39 cellular contexts compared by ENCODE assay signal in the genomic region with DNA sequence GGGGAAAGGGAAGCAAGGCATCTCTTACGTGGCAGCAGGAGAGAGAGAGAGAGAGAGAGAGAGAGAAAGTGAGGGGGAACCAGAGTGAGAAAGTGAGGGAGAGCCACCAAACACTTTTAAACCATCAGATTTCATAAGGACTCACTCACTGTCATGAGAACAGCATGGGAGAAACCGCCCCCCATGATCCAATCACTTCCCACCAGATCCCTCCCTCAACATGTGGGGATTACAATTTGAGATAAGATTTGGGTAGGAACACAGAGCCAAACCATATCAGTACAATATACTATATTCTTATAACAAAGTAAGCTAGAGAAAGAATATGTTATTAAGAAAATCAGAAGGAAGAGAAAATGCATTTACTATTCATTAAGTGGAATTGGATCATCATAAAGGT.
"Had no signal": no experiment of that assay in that cellular context is flagged by ENCODE, and none has a peak within 500 bp of the region (broad histone marks: within the 10 kb centered on the region; RNA-seq: fewer than 3 reads in every experiment).

No MANE protein-coding gene starts in this region.

- H3K36me3 ChIP-seq: adrenal gland, ascending aorta, brain microvascular endothelial cell, breast epithelium, cardiac muscle cell had no signal

- H3K36me3 Mint-ChIP-seq: activated naive CD4-positive, alpha-beta T cell treated with anti-CD3 and anti-CD28 coated beads, Interleukin-2, amount 10 ng/mL, durations not matched to agents 7 days and 5 days; activated naive CD4-positive, alpha-beta T cell treated with anti-CD3 and anti-CD28 coated beads, Interleukin-2, amount 50 U/mL, for 24 hours; activated naive CD4-positive, alpha-beta T cell treated with anti-CD3 and anti-CD28 coated beads, Interleukin-2, amount 50 U/mL, for 72 hours; activated naive CD8-positive, alpha-beta T cell; activated naive CD8-positive, alpha-beta T cell treated with anti-CD3 and anti-CD28 coated beads for 36 hours; activated naive CD8-positive, alpha-beta T cell treated with anti-CD3 and anti-CD28 coated beads, Interleukin-2, amount 10 ng/mL, durations not matched to agents 7 days and 5 days; brain had no signal

- DNase-seq: activated effector memory CD4-positive, alpha-beta T cell treated with anti-CD3 and anti-CD28 coated beads, Interleukin-2, amount 50 U/mL, for 16 hours; activated effector memory CD4-positive, alpha-beta T cell treated with Interleukin-2 at 50 U/mL for 16 hours; activated gamma-delta T cell; activated gamma-delta T cell treated with Interleukin-2 at 50 U/mL for 16 hours; activated naive CD4-positive, alpha-beta T cell; activated naive CD4-positive, alpha-beta T cell treated with anti-CD3 and anti-CD28 coated beads for 36 hours; activated naive CD4-positive, alpha-beta T cell treated with anti-CD3 and anti-CD28 coated beads, Interleukin-2, amount 10 ng/mL, durations not matched to agents 7 days and 5 days; activated naive CD4-positive, alpha-beta T cell treated with anti-CD3 and anti-CD28 coated beads, Interleukin-2, amount 50 U/mL, for 16 hours; activated naive CD4-positive, alpha-beta T cell treated with Interleukin-2 at 50 U/mL for 16 hours; activated naive CD8-positive, alpha-beta T cell treated with anti-CD3 and anti-CD28 coated beads for 36 hours; activated naive CD8-positive, alpha-beta T cell treated with anti-CD3 and anti-CD28 coated beads, Interleukin-2, amount 10 ng/mL, durations not matched to agents 7 days and 5 days; activated naive CD8-positive, alpha-beta T cell treated with anti-CD3 and anti-CD28 coated beads, Interleukin-2, amount 50 U/mL, for 24 hours; activated T-cell treated with anti-CD3 and anti-CD28 coated beads, Interleukin-2, amount 50 U/mL, for 24 hours; activated T-cell treated with anti-CD3 and anti-CD28 coated beads, Interleukin-2, amount 50 U/mL, for 4 hours; activated T-cell treated with anti-CD3 and anti-CD28 coated beads, Interleukin-2, amount 50 U/mL, for 48 hours; activated T-cell treated with anti-CD3 and anti-CD28 coated beads, Interleukin-2, amount 50 U/mL, for 72 hours; adrenal gland; amniotic stem cell; amygdala; anterior cingulate cortex; aorta; body of pancreas; brain microvascular endothelial cell; caudate nucleus; central memory CD4-positive, alpha-beta T cell; cerebellar nuclear complex had no signal

- H3K4me3 ChIP-seq: adrenal gland, ascending aorta, body of pancreas, breast epithelium, cardiac muscle cell had no signal

- H3K27me3 ChIP-seq: adrenal gland, ascending aorta, body of pancreas, brain microvascular endothelial cell, breast epithelium, cardiac muscle cell had no signal

- H3K9me3 ChIP-seq: adrenal gland, ascending aorta, body of pancreas, breast epithelium had no signal

- H3K27ac ChIP-seq: adrenal gland, body of pancreas, brain microvascular endothelial cell, breast epithelium, cardiac muscle cell had no signal

- H3K4me1 Mint-ChIP-seq: activated naive CD8-positive, alpha-beta T cell treated with anti-CD3 and anti-CD28 coated beads for 36 hours; central memory CD8-positive, alpha-beta T cell had no signal

- FAIRE-seq: astrocyte, bronchial epithelial cell, colon had no signal

- H3K4me1 ChIP-seq: body of pancreas had no signal

- H3K4me3 Mint-ChIP-seq: activated naive CD4-positive, alpha-beta T cell treated with anti-CD3 and anti-CD28 coated beads for 36 hours; activated naive CD4-positive, alpha-beta T cell treated with anti-CD3 and anti-CD28 coated beads, Interleukin-2, amount 10 ng/mL, durations not matched to agents 7 days and 5 days; activated naive CD4-positive, alpha-beta T cell treated with anti-CD3 and anti-CD28 coated beads, Interleukin-2, amount 50 U/mL, for 24 hours; activated naive CD8-positive, alpha-beta T cell; activated naive CD8-positive, alpha-beta T cell treated with anti-CD3 and anti-CD28 coated beads for 36 hours; activated naive CD8-positive, alpha-beta T cell treated with anti-CD3 and anti-CD28 coated beads, Interleukin-2, amount 10 ng/mL, durations not matched to agents 7 days and 5 days; activated naive CD8-positive, alpha-beta T cell treated with anti-CD3 and anti-CD28 coated beads, Interleukin-2, amount 50 U/mL, for 24 hours; activated T-cell treated with anti-CD3 and anti-CD28 coated beads, Interleukin-2, amount 50 U/mL, for 24 hours; activated T-cell treated with anti-CD3 and anti-CD28 coated beads, Interleukin-2, amount 50 U/mL, for 4 hours; activated T-cell treated with anti-CD3 and anti-CD28 coated beads, Interleukin-2, amount 50 U/mL, for 72 hours; activated T-helper 1 cell treated with anti-CD3 and anti-CD28 coated beads, Interleukin-12 subunit alpha, Interleukin-12 subunit beta, Interleukin-2, Interleukin-4 antibody, amounts not matched to agents 30 ng/mL and 10 ng/mL and 1 ng/mL, durations not matched to agents 14 hours and 24 hours and 36 hours; brain; central memory CD8-positive, alpha-beta T cell had no signal

- ATAC-seq: activated naive CD4-positive, alpha-beta T cell treated with anti-CD3 and anti-CD28 coated beads, Interleukin-2, amount 50 U/mL, for 72 hours; activated naive CD8-positive, alpha-beta T cell treated with anti-CD3 and anti-CD28 coated beads, Interleukin-2, amount 50 U/mL, for 24 hours; activated T-cell treated with anti-CD3 and anti-CD28 coated beads, Interleukin-2, amount 50 U/mL, for 4 hours; activated T-cell treated with anti-CD3 and anti-CD28 coated beads, Interleukin-2, amount 50 U/mL, for 72 hours; body of pancreas had no signal

- H3K27me3 Mint-ChIP-seq: activated naive CD8-positive, alpha-beta T cell had no signal

- H3K27ac Mint-ChIP-seq: activated naive CD4-positive, alpha-beta T cell treated with anti-CD3 and anti-CD28 coated beads for 36 hours; activated naive CD4-positive, alpha-beta T cell treated with anti-CD3 and anti-CD28 coated beads, Interleukin-2, amount 10 ng/mL, durations not matched to agents 7 days and 5 days; activated naive CD4-positive, alpha-beta T cell treated with anti-CD3 and anti-CD28 coated beads, Interleukin-2, amount 50 U/mL, for 24 hours; activated naive CD4-positive, alpha-beta T cell treated with anti-CD3 and anti-CD28 coated beads, Interleukin-2, amount 50 U/mL, for 72 hours; activated naive CD8-positive, alpha-beta T cell; activated naive CD8-positive, alpha-beta T cell treated with anti-CD3 and anti-CD28 coated beads for 36 hours; activated naive CD8-positive, alpha-beta T cell treated with anti-CD3 and anti-CD28 coated beads, Interleukin-2, amount 10 ng/mL, durations not matched to agents 7 days and 5 days; activated naive CD8-positive, alpha-beta T cell treated with anti-CD3 and anti-CD28 coated beads, Interleukin-2, amount 50 U/mL, for 24 hours; activated T-cell treated with anti-CD3 and anti-CD28 coated beads, Interleukin-2, amount 50 U/mL, for 24 hours; activated T-cell treated with anti-CD3 and anti-CD28 coated beads, Interleukin-2, amount 50 U/mL, for 72 hours; activated T-helper 1 cell treated with anti-CD3 and anti-CD28 coated beads, Interleukin-12 subunit alpha, Interleukin-12 subunit beta, Interleukin-2, Interleukin-4 antibody, amounts not matched to agents 30 ng/mL and 10 ng/mL and 1 ng/mL, durations not matched to agents 14 hours and 24 hours and 36 hours; activated T-helper 2 cell treated with anti-CD3 and anti-CD28 coated beads, Interferon-gamma antibody, Interleukin-2, Interleukin-4, amounts not matched to agents 10 μg/mL and 5 μg/mL and 100 μg/mL, durations not matched to agents 14 hours and 24 hours and 36 hours; brain had no signal

- H3K9me3 Mint-ChIP-seq: activated naive CD4-positive, alpha-beta T cell treated with anti-CD3 and anti-CD28 coated beads for 36 hours; activated naive CD4-positive, alpha-beta T cell treated with anti-CD3 and anti-CD28 coated beads, Interleukin-2, amount 10 ng/mL, durations not matched to agents 7 days and 5 days; activated naive CD4-positive, alpha-beta T cell treated with anti-CD3 and anti-CD28 coated beads, Interleukin-2, amount 50 U/mL, for 24 hours; activated naive CD8-positive, alpha-beta T cell treated with anti-CD3 and anti-CD28 coated beads for 36 hours; activated naive CD8-positive, alpha-beta T cell treated with anti-CD3 and anti-CD28 coated beads, Interleukin-2, amount 10 ng/mL, durations not matched to agents 7 days and 5 days; activated naive CD8-positive, alpha-beta T cell treated with anti-CD3 and anti-CD28 coated beads, Interleukin-2, amount 50 U/mL, for 24 hours; activated T-cell treated with anti-CD3 and anti-CD28 coated beads, Interleukin-2, amount 50 U/mL, for 24 hours; activated T-cell treated with anti-CD3 and anti-CD28 coated beads, Interleukin-2, amount 50 U/mL, for 4 hours; activated T-cell treated with anti-CD3 and anti-CD28 coated beads, Interleukin-2, amount 50 U/mL, for 72 hours; activated T-helper 1 cell treated with anti-CD3 and anti-CD28 coated beads, Interleukin-12 subunit alpha, Interleukin-12 subunit beta, Interleukin-2, Interleukin-4 antibody, amounts not matched to agents 30 ng/mL and 10 ng/mL and 1 ng/mL, durations not matched to agents 14 hours and 24 hours and 36 hours; activated T-helper 2 cell treated with anti-CD3 and anti-CD28 coated beads, Interferon-gamma antibody, Interleukin-2, Interleukin-4, amounts not matched to agents 10 μg/mL and 5 μg/mL and 100 μg/mL, durations not matched to agents 14 hours and 24 hours and 36 hours; central memory CD8-positive, alpha-beta T cell had no signal
